Comparison of ENCODE assay signal across 25 cellular contexts in the genomic region with DNA sequence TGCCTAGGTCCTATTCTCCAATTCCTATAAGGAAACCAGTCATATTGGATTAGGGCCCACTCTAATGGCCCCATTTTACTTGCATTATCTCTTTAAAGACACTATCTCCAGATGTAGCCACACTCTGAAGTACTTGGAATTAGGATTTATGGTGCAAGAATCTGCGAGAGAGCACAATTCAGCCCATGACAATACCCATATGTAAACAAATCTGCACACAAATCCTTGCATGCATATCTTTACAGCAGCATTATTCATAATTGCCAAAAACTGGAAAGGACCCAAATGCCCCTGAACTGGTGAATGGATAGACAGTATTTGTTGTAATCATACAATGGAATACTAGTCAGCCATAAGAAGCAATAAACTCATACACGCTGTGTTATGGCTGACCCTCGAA.
"Had no signal": no experiment of that assay in that cellular context is flagged by ENCODE, and none has a peak within 500 bp of the region (broad histone marks: within the 10 kb centered on the region; RNA-seq: fewer than 3 reads in every experiment).

No MANE protein-coding gene starts in this region.

- H3K4me1 ChIP-seq: breast epithelium had no signal

- H3K4me3 ChIP-seq: breast epithelium, coronary artery had no signal

- ATAC-seq: activated CD8-positive, alpha-beta T cell treated with anti-CD3 and anti-CD28 coated beads for 36 hours; activated T-cell treated with anti-CD3 and anti-CD28 coated beads, Interleukin-2, amount 50 U/mL, for 72 hours had no signal

- DNase-seq: activated CD4-positive, alpha-beta T cell treated with anti-CD3 and anti-CD28 coated beads, Interleukin-2, amount 10 ng/mL, durations not matched to agents 7 days and 5 days; activated CD4-positive, CD25-positive, alpha-beta regulatory T cell; activated CD8-positive, alpha-beta memory T cell treated with anti-CD3 and anti-CD28 coated beads, Interleukin-2, amount 50 U/mL, for 4 hours; activated CD8-positive, alpha-beta T cell treated with anti-CD3 and anti-CD28 coated beads for 36 hours; activated gamma-delta T cell treated with Interleukin-2 at 50 U/mL for 16 hours; activated naive CD4-positive, alpha-beta T cell treated with anti-CD3 and anti-CD28 coated beads, Interleukin-2, amount 10 ng/mL, durations not matched to agents 7 days and 5 days; activated naive CD8-positive, alpha-beta T cell treated with anti-CD3 and anti-CD28 coated beads for 36 hours; activated T-cell treated with anti-CD3 and anti-CD28 coated beads, Interleukin-2, amount 50 U/mL, for 72 hours; aorta; caudate nucleus; Kasumi-1; NCI-H1048; NCI-H146; NCI-H187 treated with DMSO at 0.1 percent for 48 hours; NCI-H2081 treated with DMSO at 0.1 percent for 48 hours; NCI-H2171 treated with DMSO at 0.1 percent for 48 hours; NCI-H226; NCI-H526; NCI-H774; NK-92 treated with Interleukin-12 subunit alpha and Interleukin-12 subunit beta, amount 100 ng/mL, for 24 hours; SHP77 treated with DMSO at 0.1 percent for 48 hours; T-helper 1 cell had no signal

- H3K27ac ChIP-seq: breast epithelium, coronary artery, VCaP had no signal

- H3K36me3 ChIP-seq: breast epithelium had no signal

- H3K9me3 ChIP-seq: breast epithelium had no signal

- H3K27me3 ChIP-seq: breast epithelium had no signal
